Comparison of ENCODE assay signal across 2 cellular contexts in genomic region chr2:78132391-78133370, GRCh38.
TF ChIP-seq lines count a peak whose summit lies in the region.

No MANE protein-coding gene starts in this region.

TF ChIP-seq in SK-N-SH treated with all-trans-retinoic acid at 6 μM for 48 hours, 23 proteins besides CTCF, POLR2A, EP300 and RAD21 (continued from another document):
- TF ChIP-seq TSHZ2 (CRISPR knock-in tag; IDR thresholded peaks at IDR 0.05) (no peak), ARNTL (CRISPR knock-in tag; IDR thresholded peaks at IDR 0.05; ENCODE audit: borderline replicate concordance, low read depth) (no peak), PPARA (CRISPR knock-in tag; IDR thresholded peaks at IDR 0.05; ENCODE audit: borderline replicate concordance) (no peak), ISL1 (CRISPR knock-in tag; IDR thresholded peaks at IDR 0.05) (no peak), POU6F1 (CRISPR knock-in tag; IDR thresholded peaks at IDR 0.05; ENCODE audit: borderline replicate concordance, low read depth) (no peak), PATZ1 (CRISPR knock-in tag; IDR thresholded peaks at IDR 0.05; ENCODE audit: borderline replicate concordance) (no peak), OSR1 (CRISPR knock-in tag; IDR thresholded peaks at IDR 0.05) (no peak), ZNF70 (CRISPR knock-in tag; IDR thresholded peaks at IDR 0.05) (no peak), ZC3H10 (CRISPR knock-in tag; IDR thresholded peaks at IDR 0.05) (no peak), ESRRG (CRISPR knock-in tag; IDR thresholded peaks at IDR 0.05) (no peak), ZNF8 (CRISPR knock-in tag; IDR thresholded peaks at IDR 0.05) (no peak), SNAI2 (CRISPR knock-in tag; IDR thresholded peaks at IDR 0.05) (no peak), ZFP3 (CRISPR knock-in tag; IDR thresholded peaks at IDR 0.05) (no peak), RARB (CRISPR knock-in tag; IDR thresholded peaks at IDR 0.05) (no peak)

TF ChIP-seq in HepG2, 621 proteins besides CTCF, POLR2A, EP300 and RAD21 (continued from another document):
- no peak for TF ChIP-seq CERS6 (CRISPR knock-in tag; IDR thresholded peaks at IDR 0.05)
- TF ChIP-seq BRD4 (CRISPR knock-in tag; IDR thresholded peaks at IDR 0.05) = no peak
- no peak for TF ChIP-seq HOXA3 (CRISPR knock-in tag; IDR thresholded peaks at IDR 0.05)
- no peak for TF ChIP-seq GFI1 (CRISPR knock-in tag; IDR thresholded peaks at IDR 0.05; ENCODE audit: borderline replicate concordance)
- TF ChIP-seq ATRX (CRISPR knock-in tag; IDR thresholded peaks at IDR 0.05; ENCODE audit: borderline replicate concordance) = no peak
- TF ChIP-seq PHF5A (CRISPR knock-in tag; IDR thresholded peaks at IDR 0.05; ENCODE audit: low read depth, unreplicated experiment) = no peak
- no peak for TF ChIP-seq RFXANK (CRISPR knock-in tag; IDR thresholded peaks at IDR 0.05)
- no peak for TF ChIP-seq SRSF9 (IDR thresholded peaks at IDR 0.05; ENCODE audit: borderline replicate concordance, insufficient read depth, low read depth, low read length, poor library complexity, severe bottlenecking)
- no peak for TF ChIP-seq CREBL2 (CRISPR knock-in tag; IDR thresholded peaks at IDR 0.05; ENCODE audit: borderline replicate concordance)
- TF ChIP-seq MTA3 (CRISPR knock-in tag; IDR thresholded peaks at IDR 0.05) = no peak
- TF ChIP-seq SP2 (CRISPR knock-in tag; IDR thresholded peaks at IDR 0.05) = no peak
